14 cellular contexts compared by ENCODE assay signal in genomic region chr10:3907514-3907913, GRCh38.
DNase-seq lines count a peak whose midpoint lies in the region; ATAC-seq lines count a peak whose summit lies in the region.
"Had no signal": no experiment of that assay in that cellular context is flagged by ENCODE, and none has a peak within 500 bp of the region (broad histone marks: within the 10 kb centered on the region; RNA-seq: fewer than 3 reads in every experiment).

No MANE protein-coding gene starts in this region.

- no peak overlapping the region for H2BK120ac ChIP-seq in neuronal stem cell (ENCODE audit: low read depth, low read length)

- no peak overlapping the region for H3K27ac ChIP-seq in neuronal stem cell (replicated peaks; ENCODE audit: low read length)
- H3K27ac ChIP-seq in aorta (ENCODE audit: low read depth in 1 of 2, low read length in 2 of 2) = no peak overlapping the region

- H3K4me1 ChIP-seq in adipocyte (ENCODE audit: control insufficient read depth, insufficient read depth, low read length) (peaks cover 27% of the 10 kb centered on the region), neuronal stem cell (ENCODE audit: control insufficient read depth in 2 of 2, insufficient read depth in 1 of 2, low read depth in 1 of 2, low read length in 2 of 2) (peaks cover 2 to 3% of the 10 kb centered on the region in 2 donors), aorta (ENCODE audit: control insufficient read depth in 1 of 2, insufficient read depth in 2 of 2, low read length in 2 of 2) (no peaks in the 10 kb centered on the region)

- peak overlapping the region; percentile 39 for H3K4me3 ChIP-seq in adipocyte (ENCODE audit: low read length)
- no peak overlapping the region for H3K4me3 ChIP-seq in neuronal stem cell (ENCODE audit: low read length in 2 of 2)
- no peak overlapping the region for H3K4me3 ChIP-seq in aorta (ENCODE audit: low read length in 2 of 2)

- H2AFZ ChIP-seq in neuronal stem cell (ENCODE audit: low read length) = no peak overlapping the region

- H3K18ac ChIP-seq in neuronal stem cell (ENCODE audit: low read length) = peak overlapping the region; percentile 77

- ATAC-seq in Right ventricle myocardium inferior (peak; percentile 52), aorta (ENCODE audit: low FRiP score) (peak; percentile 82), HG03565 (IDR thresholded peaks at IDR 0.05; ENCODE audit: unreplicated experiment) (no peak)

- H3K4ac ChIP-seq in neuronal stem cell (ENCODE audit: low read length) = no peak overlapping the region

- no peak overlapping the region for H3K4me2 ChIP-seq in neuronal stem cell (ENCODE audit: insufficient read depth, low read length, poor library complexity, severe bottlenecking)

- H2BK15ac ChIP-seq in neuronal stem cell (ENCODE audit: low read length) = peak overlapping the region; percentile 72

- H2BK5ac ChIP-seq in neuronal stem cell (ENCODE audit: low read length) = no peak overlapping the region

- intact Hi-C loops in Right ventricle myocardium inferior (cut with DNase I) = no loop called here
- intact Hi-C loops in aorta (cut with DNase I) = no loop called here

- H3K23ac ChIP-seq in neuronal stem cell (ENCODE audit: low read depth, low read length, poor library complexity) = no peak overlapping the region

- DNase-seq in adipocyte (ENCODE audit: low read depth) (no peak), Right ventricle myocardium inferior (ENCODE audit: missing footprints) (peak; percentile 85), neuronal stem cell (ENCODE audit: low spot score) (no peak), aorta (peak; percentile 81 to 84), DMS79 treated with DMSO at 0.1 percent for 48 hours (lab: John Stamatoyannopoulos, UW) (no peak), MV-4-11 (lab: John Stamatoyannopoulos, UW) (no peak)
- DNase-seq: activated CD4-positive, alpha-beta T cell treated with anti-CD3 and anti-CD28 coated beads for 1 hour; activated T-cell treated with anti-CD3 and anti-CD28 coated beads, Interleukin-2, amount 50 U/mL, for 24 hours; amygdala; NCI-H1417 treated with DMSO at 0.1 percent for 48 hours; OCI-M1; stimulated activated CD4-positive, alpha-beta T cell treated with anti-CD3 and anti-CD28 coated beads, Interleukin-4, amount 100 ng/mL, for 4 hours; stimulated activated naive CD4-positive, alpha-beta T cell had no signal

- H3K36me3 ChIP-seq in adipocyte (ENCODE audit: control insufficient read depth, insufficient read depth, low read length, severe bottlenecking) = no peaks in the 10 kb centered on the region
- no peaks in the 10 kb centered on the region for H3K36me3 ChIP-seq in neuronal stem cell (replicated peaks in 1 of 2; ENCODE audit: control insufficient read depth in 2 of 2, insufficient read depth in 2 of 2, low read length in 2 of 2)
- H3K36me3 ChIP-seq in aorta (ENCODE audit: control insufficient read depth in 1 of 2, insufficient read depth in 2 of 2, low read length in 1 of 2) = no peaks in the 10 kb centered on the region

- H4K91ac ChIP-seq in neuronal stem cell (ENCODE audit: low read depth, low read length, poor library complexity) = no peak overlapping the region

- H3K9ac ChIP-seq in adipocyte (ENCODE audit: low read length) (peak overlapping the region; percentile 12), neuronal stem cell (ENCODE audit: low read depth, low read length, poor library complexity) (no peak overlapping the region)

- H3K27me3 ChIP-seq in adipocyte (replicated peaks; ENCODE audit: control insufficient read depth, insufficient read depth, low read length) (no peaks in the 10 kb centered on the region), neuronal stem cell (ENCODE audit: control insufficient read depth in 3 of 3, insufficient read depth in 3 of 3, low read depth in 1 of 3, low read length in 3 of 3) (no peaks in the 10 kb centered on the region), aorta (ENCODE audit: control insufficient read depth in 1 of 2, insufficient read depth in 2 of 2, low read length in 1 of 2) (no peaks in the 10 kb centered on the region)

- H3K14ac ChIP-seq in neuronal stem cell (ENCODE audit: low read length) = no peak overlapping the region

- no peaks in the 10 kb centered on the region for H3K9me3 ChIP-seq in adipocyte (ENCODE audit: control insufficient read depth, low read length)
- no peaks in the 10 kb centered on the region for H3K9me3 ChIP-seq in neuronal stem cell (replicated peaks in 1 of 2; ENCODE audit: control insufficient read depth in 2 of 2, insufficient read depth in 1 of 2, low read depth in 1 of 2, low read length in 2 of 2)
- no peaks in the 10 kb centered on the region for H3K9me3 ChIP-seq in aorta (ENCODE audit: control insufficient read depth, low read length)

- H2AK5ac ChIP-seq in neuronal stem cell (ENCODE audit: low read depth, low read length) = peak overlapping the region; percentile 67

- no peak overlapping the region for H4K8ac ChIP-seq in neuronal stem cell (ENCODE audit: low read depth, low read length)

- H3K79me1 ChIP-seq in neuronal stem cell (ENCODE audit: low read depth, low read length) = no peaks in the 10 kb centered on the region

- no CpG with 5 or more reads among the region's 6 CpGs for WGBS in neuronal stem cell (ENCODE audit: extremely low coverage in 2 of 2, insufficient read length in 2 of 2, insufficient replicate concordance in 1 of 2), 2 donors
- WGBS in aorta, 2 donors = 51 to 52% methylated on average over 6 of the region's 6 CpGs

- H2BK12ac ChIP-seq in neuronal stem cell (ENCODE audit: low read length) = peak overlapping the region; percentile 73

Comparison
In these comparisons a context has a peak if more than half of its experiments do, and no peak if none do; other contexts are left out.
1. DNase-seq: peak in Right ventricle myocardium inferior (single experiment) and aorta (2 of 2); none in adipocyte (single experiment), neuronal stem cell (single experiment), DMS79 treated with DMSO at 0.1 percent for 48 hours (single experiment) and MV-4-11 (single experiment).